8 cellular contexts compared by ENCODE assay signal in the genomic region with DNA sequence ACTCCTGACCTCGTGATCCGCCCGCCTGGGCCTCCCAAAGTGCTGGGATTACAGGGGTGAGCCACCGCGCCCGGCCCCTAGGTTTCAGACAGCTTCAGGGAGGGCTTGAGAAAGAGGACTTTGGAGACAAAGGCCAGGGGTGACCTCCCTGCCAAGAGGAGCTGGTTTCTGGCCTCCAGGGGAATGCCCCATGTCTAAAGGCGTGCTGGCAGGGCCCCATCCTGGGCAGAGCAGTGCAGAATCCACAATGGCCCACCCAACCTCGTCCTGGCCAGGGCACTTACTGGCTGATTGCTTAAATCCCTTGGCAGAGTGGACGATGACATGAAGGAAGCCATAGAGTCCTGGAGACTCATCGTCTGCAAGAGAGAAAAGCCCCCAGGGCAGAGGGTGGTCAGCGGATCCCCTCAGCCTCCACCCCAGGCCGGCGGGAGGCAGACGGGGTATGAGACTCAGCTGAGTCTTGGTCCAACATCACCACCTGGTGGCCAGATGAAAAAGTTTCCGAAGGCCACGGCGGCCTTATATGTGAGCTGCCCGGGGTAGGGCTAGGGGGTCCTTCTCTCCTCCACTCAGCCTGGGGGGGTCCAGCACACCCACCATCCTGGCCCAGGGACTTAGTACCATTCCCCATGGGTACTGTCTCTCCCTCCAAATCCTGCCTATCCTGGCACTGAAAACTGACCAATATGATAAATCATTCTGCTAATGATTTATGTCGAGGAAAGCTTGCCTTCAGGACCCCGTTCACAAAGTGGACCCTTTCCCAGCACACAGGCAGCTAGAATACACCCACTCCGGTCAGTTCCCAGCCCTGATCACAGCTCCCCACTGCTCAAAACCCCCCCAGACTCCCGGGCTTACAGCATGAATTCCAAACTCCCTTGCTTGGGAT. TPM values are rescaled to one million over a fixed set of nuclear protein-coding genes. Genes with fewer than 3 reads are reported as not detected.
A peak's percentile ranks its signal among the peaks of the same experiment; 100 is the strongest.
DNase-seq lines count a peak whose midpoint lies in the region; ATAC-seq and TF ChIP-seq lines count a peak whose summit lies in the region.

No MANE protein-coding gene starts in this region.

- H3K9me3 Mint-ChIP-seq in GM23338 (no peaks in the 10 kb centered on the region), brain (peaks cover 0 to 4% (median 0%) of the 10 kb centered on the region in 5 experiments)

- H3K4me3 ChIP-seq in GM23338: no peak overlapping the region

- H3K9me2 ChIP-seq in GM23338 (ENCODE audit: insufficient read depth): no peaks in the 10 kb centered on the region

- ATAC-seq in GM23338 (peak; percentile 96), HG02973 (IDR thresholded peaks at IDR 0.05; ENCODE audit: unreplicated experiment) (no peak)

- H3K36me3 ChIP-seq in GM23338 (ENCODE audit: insufficient read depth): no peaks in the 10 kb centered on the region

- TF ChIP-seq CTCF in GM23338 (conservative IDR thresholded peaks at IDR 0.05; ENCODE audit: low read depth in 2 of 2) (peak; percentile 73 to 89), brain (conservative IDR thresholded peaks at IDR 0.05) (peak; percentile 82 to 92)

- H3K36me3 Mint-ChIP-seq in GM23338 (ENCODE audit: low read depth) (peaks cover 26% of the 10 kb centered on the region), brain (peaks cover 34% of the 10 kb centered on the region)

- H3K4me3 Mint-ChIP-seq in GM23338: no peak overlapping the region
- no peak overlapping the region for H3K4me3 Mint-ChIP-seq in brain

- no peaks in the 10 kb centered on the region for H4K20me1 ChIP-seq in GM23338 (replicated peaks; ENCODE audit: insufficient read depth)

- H3K27ac Mint-ChIP-seq in GM23338: no peak overlapping the region
- peak overlapping the region; percentile 42 to 93 (median 66) for H3K27ac Mint-ChIP-seq in brain

- DNase-seq in AG08396 (ENCODE audit: low spot score) (peak; percentile 86), GM23338 (ENCODE audit: low spot score) (peak; percentile 82), T follicular helper cell (ENCODE audit: low read depth) (peak; percentile 18), inferior parietal cortex (ENCODE audit: extremely low spot score) (peak; percentile 80), SIG-M5 treated with dmso at 0.1 percent for 504 hours (lab: John Stamatoyannopoulos, UW; ENCODE audit: unreplicated experiment) (no peak)
- peak; percentile 15 to 29 for DNase-seq in stimulated activated CD4-positive, alpha-beta T cell treated with anti-CD3 and anti-CD28 coated beads, Interleukin-1b, Interleukin-23, amount 100 ng/mL, for 4 hours (ENCODE audit: low read depth in 2 of 2)

- H3K27me3 ChIP-seq in GM23338 (ENCODE audit: insufficient read depth): no peaks in the 10 kb centered on the region

- H3K79me2 ChIP-seq in GM23338 (replicated peaks; ENCODE audit: insufficient read depth): no peaks in the 10 kb centered on the region

- no peaks in the 10 kb centered on the region for H3F3A ChIP-seq in GM23338 (replicated peaks; ENCODE audit: low read depth)

- no peak overlapping the region for H2AFZ ChIP-seq in GM23338

- H3K4me1 ChIP-seq in GM23338 (ENCODE audit: insufficient read depth): no peaks in the 10 kb centered on the region

- no peak overlapping the region for H3K4me2 ChIP-seq in GM23338

- H3K27ac ChIP-seq in GM23338 (ENCODE audit: low read depth): 0 out of 2 replicates have a peak overlapping the region, but pooled peaks have one; percentile 59

- H3K27me3 Mint-ChIP-seq in GM23338 (ENCODE audit: insufficient read depth, low read depth, poor library complexity): peaks cover 5% of the 10 kb centered on the region
- no peaks in the 10 kb centered on the region for H3K27me3 Mint-ChIP-seq in brain

- H3K4me1 Mint-ChIP-seq in GM23338 (no peaks in the 10 kb centered on the region), brain (peaks cover 15% of the 10 kb centered on the region)

TF ChIP-seq in GM23338, 12 proteins besides CTCF, POLR2A, EP300 and RAD21 (continues in another document):
- TF ChIP-seq, protein P1, sequence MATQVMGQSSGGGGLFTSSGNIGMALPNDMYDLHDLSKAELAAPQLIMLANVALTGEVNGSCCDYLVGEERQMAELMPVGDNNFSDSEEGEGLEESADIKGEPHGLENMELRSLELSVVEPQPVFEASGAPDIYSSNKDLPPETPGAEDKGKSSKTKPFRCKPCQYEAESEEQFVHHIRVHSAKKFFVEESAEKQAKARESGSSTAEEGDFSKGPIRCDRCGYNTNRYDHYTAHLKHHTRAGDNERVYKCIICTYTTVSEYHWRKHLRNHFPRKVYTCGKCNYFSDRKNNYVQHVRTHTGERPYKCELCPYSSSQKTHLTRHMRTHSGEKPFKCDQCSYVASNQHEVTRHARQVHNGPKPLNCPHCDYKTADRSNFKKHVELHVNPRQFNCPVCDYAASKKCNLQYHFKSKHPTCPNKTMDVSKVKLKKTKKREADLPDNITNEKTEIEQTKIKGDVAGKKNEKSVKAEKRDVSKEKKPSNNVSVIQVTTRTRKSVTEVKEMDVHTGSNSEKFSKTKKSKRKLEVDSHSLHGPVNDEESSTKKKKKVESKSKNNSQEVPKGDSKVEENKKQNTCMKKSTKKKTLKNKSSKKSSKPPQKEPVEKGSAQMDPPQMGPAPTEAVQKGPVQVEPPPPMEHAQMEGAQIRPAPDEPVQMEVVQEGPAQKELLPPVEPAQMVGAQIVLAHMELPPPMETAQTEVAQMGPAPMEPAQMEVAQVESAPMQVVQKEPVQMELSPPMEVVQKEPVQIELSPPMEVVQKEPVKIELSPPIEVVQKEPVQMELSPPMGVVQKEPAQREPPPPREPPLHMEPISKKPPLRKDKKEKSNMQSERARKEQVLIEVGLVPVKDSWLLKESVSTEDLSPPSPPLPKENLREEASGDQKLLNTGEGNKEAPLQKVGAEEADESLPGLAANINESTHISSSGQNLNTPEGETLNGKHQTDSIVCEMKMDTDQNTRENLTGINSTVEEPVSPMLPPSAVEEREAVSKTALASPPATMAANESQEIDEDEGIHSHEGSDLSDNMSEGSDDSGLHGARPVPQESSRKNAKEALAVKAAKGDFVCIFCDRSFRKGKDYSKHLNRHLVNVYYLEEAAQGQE (IDR thresholded peaks at IDR 0.05; ENCODE audit: unreplicated experiment): no peak
- TF ChIP-seq STAT1 (IDR thresholded peaks at IDR 0.05; ENCODE audit: unreplicated experiment) (no peak), ZNF114 (CRISPR knock-in tag; IDR thresholded peaks at IDR 0.05) (no peak), ZNF331 (CRISPR knock-in tag; IDR thresholded peaks at IDR 0.05; ENCODE audit: low read depth) (no peak), POLR2AphosphoS5 (IDR thresholded peaks at IDR 0.05; ENCODE audit: low read depth) (no peak), JUNB (IDR thresholded peaks at IDR 0.05; ENCODE audit: unreplicated experiment) (no peak), CREB1 (CRISPR knock-in tag; IDR thresholded peaks at IDR 0.05; ENCODE audit: low read depth) (no peak), NANOG (IDR thresholded peaks at IDR 0.05; ENCODE audit: borderline replicate concordance) (no peak), EZH2 (IDR thresholded peaks at IDR 0.05; ENCODE audit: low read depth, unreplicated experiment) (no peak), EZH2phosphoT487 (IDR thresholded peaks at IDR 0.05; ENCODE audit: unreplicated experiment) (no peak)
- TF ChIP-seq, protein P2, sequence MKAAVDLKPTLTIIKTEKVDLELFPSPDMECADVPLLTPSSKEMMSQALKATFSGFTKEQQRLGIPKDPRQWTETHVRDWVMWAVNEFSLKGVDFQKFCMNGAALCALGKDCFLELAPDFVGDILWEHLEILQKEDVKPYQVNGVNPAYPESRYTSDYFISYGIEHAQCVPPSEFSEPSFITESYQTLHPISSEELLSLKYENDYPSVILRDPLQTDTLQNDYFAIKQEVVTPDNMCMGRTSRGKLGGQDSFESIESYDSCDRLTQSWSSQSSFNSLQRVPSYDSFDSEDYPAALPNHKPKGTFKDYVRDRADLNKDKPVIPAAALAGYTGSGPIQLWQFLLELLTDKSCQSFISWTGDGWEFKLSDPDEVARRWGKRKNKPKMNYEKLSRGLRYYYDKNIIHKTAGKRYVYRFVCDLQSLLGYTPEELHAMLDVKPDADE (IDR thresholded peaks at IDR 0.05): no peak

RNA-seq across cellular contexts. Expression of a gene that starts 59.1 kb away (rescaled TPM):
- 23.1 and 24.4 TPM in 2 replicates for total RNA-seq in GM23338 (2014; rRNA removed; shearing (Covaris generic))
- polyA plus RNA-seq in GM23338 (2016; fragmentation: Nextera tagmentation; extraction: Ambion mirVana) (20.2 and 21.9 TPM in 2 replicates), brain (ENCODE audit: insufficient read depth, low read depth, low replicate concordance) (14.4 TPM)
